Comparison of ENCODE assay signal across 21 cellular contexts in the genomic region with DNA sequence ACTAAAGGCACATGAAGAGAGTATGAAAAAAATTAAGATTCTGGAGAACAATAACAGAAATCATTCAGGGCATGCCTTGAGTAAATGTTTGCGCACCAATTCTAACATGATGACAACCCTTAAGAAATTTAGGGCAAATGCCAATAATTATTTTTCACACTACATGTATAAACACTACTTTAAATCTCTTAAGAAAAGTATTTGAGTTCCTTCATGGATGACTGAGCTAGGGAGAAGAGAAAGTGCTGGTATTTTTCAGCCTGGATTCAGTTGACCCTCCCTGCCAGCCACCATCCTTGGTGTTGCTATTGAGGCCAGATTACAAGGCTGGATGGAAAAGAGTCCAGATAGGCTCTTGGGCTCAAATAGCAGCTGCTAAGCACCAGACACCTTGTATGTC.
"Had no signal": no experiment of that assay in that cellular context is flagged by ENCODE, and none has a peak within 500 bp of the region (broad histone marks: within the 10 kb centered on the region; RNA-seq: fewer than 3 reads in every experiment).

No MANE protein-coding gene starts in this region.

- H3K27me3 ChIP-seq: Peyer's patch had no signal

- DNase-seq: KBM-7, MV-4-11, NCI-H1048, NCI-H1105, NCI-H1417, NCI-H187, NCI-H2029, NCI-H2081 treated with DMSO at 0.1 percent for 48 hours, NCI-H2171, NCI-H226, NCI-H446, NCI-H510A, NCI-H524 treated with DMSO at 0.1 percent for 48 hours, NCI-H69, Peyer's patch, Right ventricle myocardium superior, SIG-M5, SK-N-SH, SW 1271, T-cell had no signal

- H3K27ac ChIP-seq: HL-60, Peyer's patch had no signal

- ATAC-seq: T-cell had no signal

- H3K9me2 ChIP-seq: SK-N-SH had no signal

- H3K9me3 ChIP-seq: Peyer's patch, SK-N-SH had no signal

- H3K36me3 ChIP-seq: Peyer's patch had no signal

- H3K4me3 ChIP-seq: Peyer's patch had no signal

- H3K4me1 ChIP-seq: Peyer's patch had no signal

- H3K9ac ChIP-seq: SK-N-SH had no signal

- H3K4me2 ChIP-seq: SK-N-SH had no signal
